Comparison of ENCODE assay signal across 43 cellular contexts in genomic region chr20:2373098-2373497, GRCh38. TPM values are rescaled to one million over a fixed set of nuclear protein-coding genes. Genes with fewer than 3 reads are reported as not detected.
"Had no signal": no experiment of that assay in that cellular context is flagged by ENCODE, and none has a peak within 500 bp of the region (broad histone marks: within the 10 kb centered on the region; RNA-seq: fewer than 3 reads in every experiment).

No MANE protein-coding gene starts in this region.

- DNase-seq: activated effector memory CD4-positive, alpha-beta T cell treated with anti-CD3 and anti-CD28 coated beads, Interleukin-2, amount 50 U/mL, for 16 hours; activated effector memory CD4-positive, alpha-beta T cell treated with Interleukin-2 at 50 U/mL for 16 hours; activated gamma-delta T cell; activated gamma-delta T cell treated with Interleukin-2 at 50 U/mL for 16 hours; activated naive CD4-positive, alpha-beta T cell; activated naive CD4-positive, alpha-beta T cell treated with anti-CD3 and anti-CD28 coated beads for 36 hours; activated naive CD4-positive, alpha-beta T cell treated with anti-CD3 and anti-CD28 coated beads, Interleukin-2, amount 10 ng/mL, durations not matched to agents 7 days and 5 days; activated naive CD4-positive, alpha-beta T cell treated with anti-CD3 and anti-CD28 coated beads, Interleukin-2, amount 50 U/mL, for 16 hours; activated naive CD4-positive, alpha-beta T cell treated with Interleukin-2 at 50 U/mL for 16 hours; activated naive CD8-positive, alpha-beta T cell treated with anti-CD3 and anti-CD28 coated beads for 36 hours; activated naive CD8-positive, alpha-beta T cell treated with anti-CD3 and anti-CD28 coated beads, Interleukin-2, amount 10 ng/mL, durations not matched to agents 7 days and 5 days; activated naive CD8-positive, alpha-beta T cell treated with anti-CD3 and anti-CD28 coated beads, Interleukin-2, amount 50 U/mL, for 24 hours; activated T-cell treated with anti-CD3 and anti-CD28 coated beads, Interleukin-2, amount 50 U/mL, for 24 hours; activated T-cell treated with anti-CD3 and anti-CD28 coated beads, Interleukin-2, amount 50 U/mL, for 4 hours; activated T-cell treated with anti-CD3 and anti-CD28 coated beads, Interleukin-2, amount 50 U/mL, for 48 hours; activated T-cell treated with anti-CD3 and anti-CD28 coated beads, Interleukin-2, amount 50 U/mL, for 72 hours; adrenal gland; amniotic stem cell; amygdala; anterior cingulate cortex; aorta; body of pancreas; brain microvascular endothelial cell; caudate nucleus; central memory CD4-positive, alpha-beta T cell; cerebellar nuclear complex had no signal

- H3K4me3 ChIP-seq: adrenal gland, ascending aorta, body of pancreas, breast epithelium, cardiac muscle cell had no signal

- H3K27me3 ChIP-seq: ascending aorta, body of pancreas, brain microvascular endothelial cell had no signal

- H3K4me1 ChIP-seq: adrenal gland, ascending aorta, body of pancreas, breast epithelium had no signal

- FAIRE-seq: astrocyte, bronchial epithelial cell had no signal

- H3K4me1 Mint-ChIP-seq: activated naive CD4-positive, alpha-beta T cell treated with anti-CD3 and anti-CD28 coated beads, Interleukin-2, amount 10 ng/mL, durations not matched to agents 7 days and 5 days; activated naive CD4-positive, alpha-beta T cell treated with anti-CD3 and anti-CD28 coated beads, Interleukin-2, amount 50 U/mL, for 24 hours; activated naive CD8-positive, alpha-beta T cell treated with anti-CD3 and anti-CD28 coated beads for 36 hours; activated naive CD8-positive, alpha-beta T cell treated with anti-CD3 and anti-CD28 coated beads, Interleukin-2, amount 10 ng/mL, durations not matched to agents 7 days and 5 days; activated naive CD8-positive, alpha-beta T cell treated with anti-CD3 and anti-CD28 coated beads, Interleukin-2, amount 50 U/mL, for 24 hours; activated T-helper 17 cell treated with anti-CD3 and anti-CD28 coated beads, Interleukin-2, amount 50 U/mL, for 72 hours; brain; central memory CD8-positive, alpha-beta T cell had no signal

- H3K36me3 ChIP-seq: adrenal gland, ascending aorta, brain microvascular endothelial cell, breast epithelium, cardiac muscle cell had no signal

- H3K27ac Mint-ChIP-seq: activated naive CD4-positive, alpha-beta T cell treated with anti-CD3 and anti-CD28 coated beads for 36 hours; activated naive CD4-positive, alpha-beta T cell treated with anti-CD3 and anti-CD28 coated beads, Interleukin-2, amount 10 ng/mL, durations not matched to agents 7 days and 5 days; activated naive CD4-positive, alpha-beta T cell treated with anti-CD3 and anti-CD28 coated beads, Interleukin-2, amount 50 U/mL, for 24 hours; activated naive CD4-positive, alpha-beta T cell treated with anti-CD3 and anti-CD28 coated beads, Interleukin-2, amount 50 U/mL, for 72 hours; activated naive CD8-positive, alpha-beta T cell; activated naive CD8-positive, alpha-beta T cell treated with anti-CD3 and anti-CD28 coated beads for 36 hours; activated naive CD8-positive, alpha-beta T cell treated with anti-CD3 and anti-CD28 coated beads, Interleukin-2, amount 10 ng/mL, durations not matched to agents 7 days and 5 days; activated naive CD8-positive, alpha-beta T cell treated with anti-CD3 and anti-CD28 coated beads, Interleukin-2, amount 50 U/mL, for 24 hours; activated T-cell treated with anti-CD3 and anti-CD28 coated beads, Interleukin-2, amount 50 U/mL, for 24 hours; activated T-cell treated with anti-CD3 and anti-CD28 coated beads, Interleukin-2, amount 50 U/mL, for 72 hours; activated T-helper 1 cell treated with anti-CD3 and anti-CD28 coated beads, Interleukin-12 subunit alpha, Interleukin-12 subunit beta, Interleukin-2, Interleukin-4 antibody, amounts not matched to agents 30 ng/mL and 10 ng/mL and 1 ng/mL, durations not matched to agents 14 hours and 24 hours and 36 hours; activated T-helper 17 cell treated with anti-CD3 and anti-CD28 coated beads, Interleukin-2, amount 50 U/mL, for 72 hours; activated T-helper 2 cell treated with anti-CD3 and anti-CD28 coated beads, Interferon-gamma antibody, Interleukin-2, Interleukin-4, amounts not matched to agents 10 μg/mL and 5 μg/mL and 100 μg/mL, durations not matched to agents 14 hours and 24 hours and 36 hours; brain had no signal

- ATAC-seq: activated naive CD4-positive, alpha-beta T cell treated with anti-CD3 and anti-CD28 coated beads, Interleukin-2, amount 50 U/mL, for 72 hours; activated naive CD8-positive, alpha-beta T cell treated with anti-CD3 and anti-CD28 coated beads, Interleukin-2, amount 50 U/mL, for 24 hours; activated T-cell treated with anti-CD3 and anti-CD28 coated beads, Interleukin-2, amount 50 U/mL, for 4 hours; activated T-cell treated with anti-CD3 and anti-CD28 coated beads, Interleukin-2, amount 50 U/mL, for 72 hours; activated T-helper 17 cell treated with anti-CD3 and anti-CD28 coated beads, Interleukin-2, amount 50 U/mL, for 72 hours; body of pancreas had no signal

- H3K27ac ChIP-seq: adrenal gland, ascending aorta, body of pancreas, brain microvascular endothelial cell, breast epithelium, cardiac muscle cell had no signal

- H3K36me3 Mint-ChIP-seq: activated naive CD4-positive, alpha-beta T cell treated with anti-CD3 and anti-CD28 coated beads, Interleukin-2, amount 10 ng/mL, durations not matched to agents 7 days and 5 days; activated naive CD4-positive, alpha-beta T cell treated with anti-CD3 and anti-CD28 coated beads, Interleukin-2, amount 50 U/mL, for 24 hours; activated naive CD8-positive, alpha-beta T cell; activated naive CD8-positive, alpha-beta T cell treated with anti-CD3 and anti-CD28 coated beads for 36 hours; activated naive CD8-positive, alpha-beta T cell treated with anti-CD3 and anti-CD28 coated beads, Interleukin-2, amount 10 ng/mL, durations not matched to agents 7 days and 5 days; brain had no signal

- H3K4me3 Mint-ChIP-seq: activated naive CD4-positive, alpha-beta T cell treated with anti-CD3 and anti-CD28 coated beads for 36 hours; activated naive CD4-positive, alpha-beta T cell treated with anti-CD3 and anti-CD28 coated beads, Interleukin-2, amount 10 ng/mL, durations not matched to agents 7 days and 5 days; activated naive CD4-positive, alpha-beta T cell treated with anti-CD3 and anti-CD28 coated beads, Interleukin-2, amount 50 U/mL, for 24 hours; activated naive CD8-positive, alpha-beta T cell; activated naive CD8-positive, alpha-beta T cell treated with anti-CD3 and anti-CD28 coated beads for 36 hours; activated naive CD8-positive, alpha-beta T cell treated with anti-CD3 and anti-CD28 coated beads, Interleukin-2, amount 10 ng/mL, durations not matched to agents 7 days and 5 days; activated naive CD8-positive, alpha-beta T cell treated with anti-CD3 and anti-CD28 coated beads, Interleukin-2, amount 50 U/mL, for 24 hours; activated T-cell treated with anti-CD3 and anti-CD28 coated beads, Interleukin-2, amount 50 U/mL, for 24 hours; activated T-cell treated with anti-CD3 and anti-CD28 coated beads, Interleukin-2, amount 50 U/mL, for 4 hours; activated T-cell treated with anti-CD3 and anti-CD28 coated beads, Interleukin-2, amount 50 U/mL, for 72 hours; activated T-helper 1 cell treated with anti-CD3 and anti-CD28 coated beads, Interleukin-12 subunit alpha, Interleukin-12 subunit beta, Interleukin-2, Interleukin-4 antibody, amounts not matched to agents 30 ng/mL and 10 ng/mL and 1 ng/mL, durations not matched to agents 14 hours and 24 hours and 36 hours; activated T-helper 17 cell treated with anti-CD3 and anti-CD28 coated beads, Interleukin-2, amount 50 U/mL, for 72 hours; brain; central memory CD8-positive, alpha-beta T cell had no signal

- H3K9me3 ChIP-seq: adrenal gland, ascending aorta, body of pancreas, breast epithelium had no signal

RNA-seq across cellular contexts. Expression of gene TGM6, which starts 7.6 kb away (rescaled TPM):
- total RNA-seq: activated naive CD4-positive, alpha-beta T cell treated with anti-CD3 and anti-CD28 coated beads for 36 hours; activated naive CD4-positive, alpha-beta T cell treated with anti-CD3 and anti-CD28 coated beads, Interleukin-2, amount 50 U/mL, for 72 hours; activated naive CD8-positive, alpha-beta T cell treated with anti-CD3 and anti-CD28 coated beads for 36 hours; activated naive CD8-positive, alpha-beta T cell treated with anti-CD3 and anti-CD28 coated beads, Interleukin-2, amount 10 ng/mL, durations not matched to agents 7 days and 5 days; activated T-cell treated with anti-CD3 and anti-CD28 coated beads, Interleukin-2, amount 50 U/mL, for 4 hours; activated T-cell treated with anti-CD3 and anti-CD28 coated beads, Interleukin-2, amount 50 U/mL, for 72 hours; activated T-helper 1 cell treated with anti-CD3 and anti-CD28 coated beads, Interleukin-12 subunit alpha, Interleukin-12 subunit beta, Interleukin-2, Interleukin-4 antibody, amounts not matched to agents 30 ng/mL and 10 ng/mL and 1 ng/mL, durations not matched to agents 14 hours and 24 hours and 36 hours; activated T-helper 17 cell treated with anti-CD3 and anti-CD28 coated beads, Interleukin-2, amount 50 U/mL, for 72 hours; activated T-helper 2 cell treated with anti-CD3 and anti-CD28 coated beads, Interferon-gamma antibody, Interleukin-2, Interleukin-4, amounts not matched to agents 10 μg/mL and 5 μg/mL and 100 μg/mL, durations not matched to agents 14 hours and 24 hours and 36 hours; adrenal gland; aorta; ascending aorta; astrocyte; body of pancreas; breast epithelium; bronchial epithelial cell; cardiac muscle cell; cardiac septum; cerebellum; chondrocyte had no signal
- polyA plus RNA-seq: adipose tissue, adrenal gland, aorta, cardiac muscle cell had no signal
